ENCODE assay signal across 8 cellular contexts in the genomic region with DNA sequence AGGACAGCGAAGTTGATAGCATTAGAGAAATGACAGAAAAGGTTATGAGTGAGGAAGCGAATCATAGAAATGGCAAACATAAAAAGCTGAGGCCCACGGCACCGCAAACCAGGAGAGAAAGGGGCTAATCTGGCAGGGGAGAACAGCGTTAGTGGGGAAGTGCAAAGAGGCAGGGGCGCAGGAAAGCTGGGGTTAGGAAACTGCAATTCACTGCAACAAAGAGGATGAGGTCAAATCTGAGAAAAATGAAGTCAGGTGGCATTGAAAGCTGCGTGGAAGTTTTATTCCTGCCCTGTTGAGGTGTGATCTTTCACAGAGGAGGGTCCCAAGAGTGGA. TPM values are rescaled to one million over a fixed set of nuclear protein-coding genes. Genes with fewer than 3 reads are reported as not detected.
DNase-seq lines count a peak whose midpoint lies in the region; ATAC-seq and TF ChIP-seq lines count a peak whose summit lies in the region.

No MANE protein-coding gene starts in this region.

- 8% methylated on average over 7 of the region's 7 CpGs for WGBS in heart right ventricle, 2 donors

- peak overlapping the region; percentile 95 for H3K9ac ChIP-seq in skeletal muscle satellite cell (ENCODE audit: low read depth, low read length)

- no peaks in the 10 kb centered on the region for H3K9me3 ChIP-seq in CD4-positive, alpha-beta T cell (ENCODE audit: control insufficient read depth, low read length)
- no peaks in the 10 kb centered on the region for H3K9me3 ChIP-seq in HEK293 (ENCODE audit: control insufficient read depth, insufficient read depth, low read depth, low read length)
- no peaks in the 10 kb centered on the region for H3K9me3 ChIP-seq in heart right ventricle
- no peaks in the 10 kb centered on the region for H3K9me3 ChIP-seq in skeletal muscle satellite cell (replicated peaks; ENCODE audit: low read length)

- H3K27ac ChIP-seq in CD4-positive, alpha-beta T cell (ENCODE audit: low read depth, low read length), result peak overlapping the region; percentile 54
- H3K27ac ChIP-seq in HEK293 (ENCODE audit: extremely low read depth, low read depth, low read length) (peak overlapping the region; percentile 75), heart right ventricle (peak overlapping the region; percentile 57 to 95 (median 88))

- peak; percentile 23 for ATAC-seq in CD4-positive, alpha-beta T cell (ENCODE audit: poor library complexity)
- ATAC-seq in heart right ventricle (peak in 3 of 8 donors; percentile 8 to 17 (median 9)), GM21526 (IDR thresholded peaks at IDR 0.05; ENCODE audit: low FRiP score, unreplicated experiment) (no peak), esophagus mucosa (no peak)

- H3K4me3 Mint-ChIP-seq in CD4-positive, alpha-beta T cell, result peak overlapping the region; percentile 91
- H3K4me3 Mint-ChIP-seq in activated CD4-positive, alpha-beta memory T cell treated with anti-CD3 and anti-CD28 coated beads for 36 hours, result peak overlapping the region; percentile 82

- peaks cover 5% of the 10 kb centered on the region for H3K36me3 Mint-ChIP-seq in CD4-positive, alpha-beta T cell (ENCODE audit: low read depth)
- peaks cover 4% of the 10 kb centered on the region for H3K36me3 Mint-ChIP-seq in activated CD4-positive, alpha-beta memory T cell treated with anti-CD3 and anti-CD28 coated beads for 36 hours

- H3K27me3 Mint-ChIP-seq in CD4-positive, alpha-beta T cell, result no peaks in the 10 kb centered on the region
- no peaks in the 10 kb centered on the region for H3K27me3 Mint-ChIP-seq in activated CD4-positive, alpha-beta memory T cell treated with anti-CD3 and anti-CD28 coated beads for 36 hours

- no peaks in the 10 kb centered on the region; a peak in 1 of 3 replicates for H3K36me3 ChIP-seq in HEK293 (ENCODE audit: control insufficient read depth in 2 of 2, insufficient read depth in 1 of 2, low read length in 2 of 2)
- no peaks in the 10 kb centered on the region for H3K36me3 ChIP-seq in heart right ventricle
- H3K36me3 ChIP-seq in skeletal muscle satellite cell (ENCODE audit: insufficient read depth, low read length), result no peaks in the 10 kb centered on the region

- peaks cover 32% of the 10 kb centered on the region for H3K4me1 Mint-ChIP-seq in CD4-positive, alpha-beta T cell (ENCODE audit: low read depth)
- peaks cover 33% of the 10 kb centered on the region for H3K4me1 Mint-ChIP-seq in activated CD4-positive, alpha-beta memory T cell treated with anti-CD3 and anti-CD28 coated beads for 36 hours (ENCODE audit: low read depth)

- DNase-seq in CD4-positive, alpha-beta T cell, result no peak
- DNase-seq in activated CD4-positive, alpha-beta memory T cell treated with anti-CD3 and anti-CD28 coated beads for 36 hours, result peak; percentile 27
- DNase-seq in heart right ventricle, result no peak
- DNase-seq in activated CD4-positive, CD25-positive, alpha-beta regulatory T cell (lab: John Stamatoyannopoulos, UW), result no peak

- peak overlapping the region; percentile 78 for H3K27ac Mint-ChIP-seq in CD4-positive, alpha-beta T cell
- peak overlapping the region; percentile 55 for H3K27ac Mint-ChIP-seq in activated CD4-positive, alpha-beta memory T cell treated with anti-CD3 and anti-CD28 coated beads for 36 hours

- H3K27me3 ChIP-seq in CD4-positive, alpha-beta T cell (ENCODE audit: control insufficient read depth, insufficient read depth, low read length), result no peaks in the 10 kb centered on the region
- no peaks in the 10 kb centered on the region for H3K27me3 ChIP-seq in heart right ventricle
- H3K27me3 ChIP-seq in skeletal muscle satellite cell (ENCODE audit: control insufficient read depth, insufficient read depth, low read length), result no peaks in the 10 kb centered on the region

- CTCF ChIA-PET in CD4-positive, alpha-beta T cell (lab: Charles Lee), result no interaction called here
- CTCF ChIA-PET in HEK293 (lab: Yijun Ruan, JAX), result interaction anchor here (0.7 to 0.9 kb wide), 2 partner anchors 26 to 488 kb away, joined by 3 read pairs; no protein-coding TSS in a partner anchor
- CTCF ChIA-PET in activated CD4-positive, alpha-beta memory T cell treated with anti-CD3 and anti-CD28 coated beads for 36 hours (lab: Charles Lee), result no interaction called here

- TF ChIP-seq CTCF in CD4-positive, alpha-beta T cell (IDR thresholded peaks at IDR 0.05), result no peak
- TF ChIP-seq CTCF in HEK293 (tag by site-specific recombination; IDR thresholded peaks at IDR 0.05) (no peak), heart right ventricle (IDR thresholded peaks at IDR 0.05) (no peak)

- H3K9me3 Mint-ChIP-seq in CD4-positive, alpha-beta T cell, result no peaks in the 10 kb centered on the region
- no peaks in the 10 kb centered on the region for H3K9me3 Mint-ChIP-seq in activated CD4-positive, alpha-beta memory T cell treated with anti-CD3 and anti-CD28 coated beads for 36 hours

- H3K4me2 ChIP-seq in skeletal muscle satellite cell (ENCODE audit: low read length), result peak overlapping the region; percentile 92

- peaks cover 7% of the 10 kb centered on the region; the same call in 1 of the 2 replicates for H3K4me1 ChIP-seq in HEK293 (ENCODE audit: control insufficient read depth, insufficient read depth, low read length)
- H3K4me1 ChIP-seq in heart right ventricle, result peaks cover 0 to 33% (median 20%) of the 10 kb centered on the region in 9 donors
- peaks cover 18% of the 10 kb centered on the region for H3K4me1 ChIP-seq in skeletal muscle satellite cell (ENCODE audit: control insufficient read depth, insufficient read depth, low read length)

- POLR2A ChIA-PET in CD4-positive, alpha-beta T cell (lab: Charles Lee), result interaction anchor here (1.1 to 1.7 kb wide), 2 partner anchors 19 to 89 kb away, joined by 3 to 12 read pairs; a partner anchor contains a TSS
- POLR2A ChIA-PET in HEK293 (lab: Yijun Ruan, JAX), result interaction anchor here (0.6 kb wide), 1 partner anchor 8 kb away, joined by 3 read pairs; no protein-coding TSS in a partner anchor
- POLR2A ChIA-PET in activated CD4-positive, alpha-beta memory T cell treated with anti-CD3 and anti-CD28 coated beads for 36 hours (lab: Charles Lee), result interaction anchor here (1.5 kb wide), 1 partner anchor 88 kb away, joined by 4 read pairs; no protein-coding TSS in a partner anchor

- intact Hi-C loops in CD4-positive, alpha-beta T cell (cut with DNase I, micrococcal nuclease), result loop anchor here in 1 of 2 experiments (5.0 kb wide), 1 partner anchor 90 kb away; a partner anchor contains a TSS
- intact Hi-C loops in activated CD4-positive, alpha-beta memory T cell treated with anti-CD3 and anti-CD28 coated beads for 36 hours (cut with micrococcal nuclease), result loop anchor here (5.0 to 10.0 kb wide), 3 partner anchors 313 to 487 kb away; a partner anchor contains a TSS
- intact Hi-C loops in heart right ventricle (cut with DNase I), result loop anchor here in 3 of 10 donors (5.0 to 10.0 kb wide), 3 partner anchors 70 to 127 kb away; a partner anchor contains a TSS

- H3K4me3 ChIP-seq in HEK293 (ENCODE audit: low read depth, low read length) (peak overlapping the region; percentile 83), heart right ventricle (peak overlapping the region; percentile 71 to 100 (median 94)), skeletal muscle satellite cell (ENCODE audit: low read length) (peak overlapping the region; percentile 99)

TF ChIP-seq in HEK293, 187 proteins besides CTCF, POLR2A, EP300 and RAD21:
- TF ChIP-seq, protein P1, sequence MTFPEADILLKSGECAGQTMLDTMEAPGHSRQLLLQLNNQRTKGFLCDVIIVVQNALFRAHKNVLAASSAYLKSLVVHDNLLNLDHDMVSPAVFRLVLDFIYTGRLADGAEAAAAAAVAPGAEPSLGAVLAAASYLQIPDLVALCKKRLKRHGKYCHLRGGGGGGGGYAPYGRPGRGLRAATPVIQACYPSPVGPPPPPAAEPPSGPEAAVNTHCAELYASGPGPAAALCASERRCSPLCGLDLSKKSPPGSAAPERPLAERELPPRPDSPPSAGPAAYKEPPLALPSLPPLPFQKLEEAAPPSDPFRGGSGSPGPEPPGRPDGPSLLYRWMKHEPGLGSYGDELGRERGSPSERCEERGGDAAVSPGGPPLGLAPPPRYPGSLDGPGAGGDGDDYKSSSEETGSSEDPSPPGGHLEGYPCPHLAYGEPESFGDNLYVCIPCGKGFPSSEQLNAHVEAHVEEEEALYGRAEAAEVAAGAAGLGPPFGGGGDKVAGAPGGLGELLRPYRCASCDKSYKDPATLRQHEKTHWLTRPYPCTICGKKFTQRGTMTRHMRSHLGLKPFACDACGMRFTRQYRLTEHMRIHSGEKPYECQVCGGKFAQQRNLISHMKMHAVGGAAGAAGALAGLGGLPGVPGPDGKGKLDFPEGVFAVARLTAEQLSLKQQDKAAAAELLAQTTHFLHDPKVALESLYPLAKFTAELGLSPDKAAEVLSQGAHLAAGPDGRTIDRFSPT (tag by site-specific recombination; IDR thresholded peaks at IDR 0.05), result no peak
- TF ChIP-seq ZNF600 (tag by site-specific recombination; IDR thresholded peaks at IDR 0.05) (peak; percentile 21; the same call in 1 of the 2 replicates), ZFP37 (tag by site-specific recombination; IDR thresholded peaks at IDR 0.05) (no peak), ZNF175 (tag by site-specific recombination; IDR thresholded peaks at IDR 0.05) (no peak), ZBTB20 (tag by site-specific recombination; IDR thresholded peaks at IDR 0.05) (peak; percentile 22; the same call in 1 of the 2 replicates), ZNF623 (tag by site-specific recombination; IDR thresholded peaks at IDR 0.05) (peak; percentile 16; the same call in 1 of the 2 replicates), PRDM1 (tag by site-specific recombination; IDR thresholded peaks at IDR 0.05) (peak; percentile 76), ZNF174 (tag by site-specific recombination; IDR thresholded peaks at IDR 0.05) (no peak)
- TF ChIP-seq, protein P2, sequence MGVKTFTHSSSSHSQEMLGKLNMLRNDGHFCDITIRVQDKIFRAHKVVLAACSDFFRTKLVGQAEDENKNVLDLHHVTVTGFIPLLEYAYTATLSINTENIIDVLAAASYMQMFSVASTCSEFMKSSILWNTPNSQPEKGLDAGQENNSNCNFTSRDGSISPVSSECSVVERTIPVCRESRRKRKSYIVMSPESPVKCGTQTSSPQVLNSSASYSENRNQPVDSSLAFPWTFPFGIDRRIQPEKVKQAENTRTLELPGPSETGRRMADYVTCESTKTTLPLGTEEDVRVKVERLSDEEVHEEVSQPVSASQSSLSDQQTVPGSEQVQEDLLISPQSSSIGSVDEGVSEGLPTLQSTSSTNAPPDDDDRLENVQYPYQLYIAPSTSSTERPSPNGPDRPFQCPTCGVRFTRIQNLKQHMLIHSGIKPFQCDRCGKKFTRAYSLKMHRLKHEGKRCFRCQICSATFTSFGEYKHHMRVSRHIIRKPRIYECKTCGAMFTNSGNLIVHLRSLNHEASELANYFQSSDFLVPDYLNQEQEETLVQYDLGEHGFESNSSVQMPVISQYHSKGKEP (tag by site-specific recombination; IDR thresholded peaks at IDR 0.05), result no peak

RNA-seq across cellular contexts. Expression of a gene that starts 0.6 kb away (rescaled TPM):
- total RNA-seq in CD4-positive, alpha-beta T cell, result 10 to 100 TPM; 19.3 to 21.0 TPM
- 10 to 100 TPM; 43.7 to 51.2 TPM for total RNA-seq in activated CD4-positive, alpha-beta memory T cell treated with anti-CD3 and anti-CD28 coated beads for 36 hours
- total RNA-seq in heart right ventricle (10 to 100 TPM; 41.6 to 76.8 (median 57.7) TPM), esophagus mucosa (13.7 TPM)
- polyA plus RNA-seq in heart right ventricle, result 10 to 100 TPM; 12.9 to 15.9 TPM
- total RNA-seq in skeletal muscle satellite cell (2012; rRNA removed), result 27.9 and 28.2 TPM in 2 replicates
